10 cellular contexts compared by ENCODE assay signal in the genomic region with DNA sequence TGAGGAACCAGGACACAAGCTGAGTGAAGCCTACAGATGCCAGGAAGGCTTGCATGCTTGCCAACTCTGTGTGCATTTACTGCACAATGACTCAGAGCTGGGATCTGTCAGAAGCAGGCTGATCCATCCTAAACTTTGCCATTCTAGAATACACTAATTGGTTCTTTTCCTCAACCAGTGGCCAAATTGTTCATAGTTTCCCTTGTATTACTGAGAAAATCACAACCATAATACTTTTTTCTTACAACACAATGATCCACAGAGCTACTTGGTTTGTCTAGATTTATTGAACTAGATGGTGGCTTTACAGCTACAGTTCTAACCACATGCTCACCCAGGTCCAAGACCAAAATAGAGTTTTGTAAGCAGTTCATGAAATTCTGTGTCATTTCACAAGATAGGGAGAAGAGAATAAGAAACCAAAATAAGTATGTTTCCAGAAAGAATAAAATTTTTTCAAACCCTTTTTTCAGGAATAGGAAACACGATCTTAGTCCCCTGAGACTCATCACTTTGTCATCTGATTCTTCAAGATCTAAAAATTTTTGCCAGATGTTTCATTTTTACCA. TPM values are rescaled to one million over a fixed set of nuclear protein-coding genes. Genes with fewer than 3 reads are reported as not detected.
DNase-seq lines count a peak whose midpoint lies in the region; ATAC-seq and TF ChIP-seq lines count a peak whose summit lies in the region.
"Had no signal": no experiment of that assay in that cellular context is flagged by ENCODE, and none has a peak within 500 bp of the region (broad histone marks: within the 10 kb centered on the region; RNA-seq: fewer than 3 reads in every experiment).

No MANE protein-coding gene starts in this region.

- H3K4me3 ChIP-seq in AG10803 (ENCODE audit: low read length), result no peak overlapping the region

- no peak for TF ChIP-seq CTCF in AG10803 (conservative IDR thresholded peaks at IDR 0.05; ENCODE audit: low read length)

- ATAC-seq in HG03378 (IDR thresholded peaks at IDR 0.05; ENCODE audit: unreplicated experiment), result no peak
- no peak for ATAC-seq in GM19324 (IDR thresholded peaks at IDR 0.05; ENCODE audit: low FRiP score, unreplicated experiment)
- ATAC-seq in GM18907 (IDR thresholded peaks at IDR 0.05; ENCODE audit: unreplicated experiment), result no peak

- DNase-seq in AG10803 (ENCODE audit: low read depth) (peak; percentile 93), MV-4-11 (lab: John Stamatoyannopoulos, UW) (peak; percentile 83), cerebellar cortex (ENCODE audit: low spot score) (peak; percentile 32), mucosa of gallbladder (ENCODE audit: low spot score) (peak; percentile 46), NCI-H2227 treated with DMSO at 0.1 percent for 48 hours (lab: John Stamatoyannopoulos, UW) (no peak)
- DNase-seq: DMS53; stimulated activated naive B cell treated with anti-CD40 and anti-IgM and Interleukin-4, amounts not matched to agents 10 μg/mL and 1 μg/mL and 100 μg/mL, for 72 hours had no signal

RNA-seq across cellular contexts. Expression of gene LRRC17, which starts 21.0 kb away (rescaled TPM):
- 10.6 TPM for total RNA-seq in mucosa of gallbladder
